ENCODE assay signal across 9 cellular contexts in genomic region chr1:39393645-39394044, GRCh38.
A peak's percentile ranks its signal among the peaks of the same experiment; 100 is the strongest.
DNase-seq lines count a peak whose midpoint lies in the region; ATAC-seq and TF ChIP-seq lines count a peak whose summit lies in the region.
"Had no signal": no experiment of that assay in that cellular context is flagged by ENCODE, and none has a peak within 500 bp of the region (broad histone marks: within the 10 kb centered on the region; RNA-seq: fewer than 3 reads in every experiment).

No MANE protein-coding gene starts in this region.

- no peaks in the 10 kb centered on the region for H3F3A ChIP-seq in PC-3 (ENCODE audit: low read length, unreplicated experiment)

- ATAC-seq in PC-3: no peak
- ATAC-seq in GM18909 (IDR thresholded peaks at IDR 0.05; ENCODE audit: poor library complexity, unreplicated experiment): no peak
- ATAC-seq: activated CD4-positive, CD25-positive, alpha-beta regulatory T cell treated with anti-CD3 and anti-CD28 coated beads, Interleukin-2, amount 50 U/mL, for 24 hours had no signal

- peaks cover 50% of the 10 kb centered on the region for H3K79me2 ChIP-seq in PC-3 (ENCODE audit: low read length)

- H3K36me3 ChIP-seq in PC-3 (ENCODE audit: low read depth, low read length): no peaks in the 10 kb centered on the region
- H3K36me3 ChIP-seq in esophagus squamous epithelium: peaks cover 0 to 23% (median 0%) of the 10 kb centered on the region in 3 donors
- peaks cover 0 to 18% (median under 1%) of the 10 kb centered on the region in 4 donors for H3K36me3 ChIP-seq in sigmoid colon

- intact Hi-C loops in activated CD4-positive, alpha-beta T cell treated with anti-CD3 and anti-CD28 coated beads, Interleukin-2, amount 10 ng/mL, durations not matched to agents 24 days and 14 days (cut with micrococcal nuclease): no loop called here
- intact Hi-C loops in PC-3 (cut with micrococcal nuclease) (loop anchor here (10.0 kb wide), 1 partner anchor 199 kb away; no protein-coding TSS in a partner anchor), esophagus squamous epithelium (cut with DNase I) (no loop called here), sigmoid colon (cut with DNase I) (no loop called here)

- H3K4me3 ChIP-seq in PC-3 (ENCODE audit: low read length): no peak overlapping the region
- H3K4me3 ChIP-seq in esophagus squamous epithelium: no peak overlapping the region
- H3K4me3 ChIP-seq in sigmoid colon: no peak overlapping the region

- peaks cover 67% of the 10 kb centered on the region for H3K4me1 ChIP-seq in PC-3 (ENCODE audit: insufficient read depth, low read length)
- peaks cover 24 to 79% (median 53%) of the 10 kb centered on the region in 3 donors for H3K4me1 ChIP-seq in esophagus squamous epithelium
- peaks cover 0 to 94% (median 78%) of the 10 kb centered on the region in 4 donors for H3K4me1 ChIP-seq in sigmoid colon

- CTCF ChIA-PET in PC-3 (lab: Charles Lee): no interaction called here

- H2AFZ ChIP-seq in PC-3 (ENCODE audit: low read length): no peak overlapping the region

- no peaks in the 10 kb centered on the region for H3K27me3 ChIP-seq in PC-3 (ENCODE audit: low read length)
- no peaks in the 10 kb centered on the region for H3K27me3 ChIP-seq in esophagus squamous epithelium
- no peaks in the 10 kb centered on the region for H3K27me3 ChIP-seq in sigmoid colon

- no peaks in the 10 kb centered on the region for H3K27me3 Mint-ChIP-seq in activated CD4-positive, alpha-beta T cell treated with anti-CD3 and anti-CD28 coated beads, Interleukin-2, amount 10 ng/mL, durations not matched to agents 24 days and 14 days

- H3K9me3 Mint-ChIP-seq in activated CD4-positive, alpha-beta T cell treated with anti-CD3 and anti-CD28 coated beads, Interleukin-2, amount 10 ng/mL, durations not matched to agents 24 days and 14 days: no peaks in the 10 kb centered on the region

- DNase-seq in activated CD4-positive, alpha-beta T cell treated with anti-CD3 and anti-CD28 coated beads, Interleukin-2, amount 10 ng/mL, durations not matched to agents 24 days and 14 days: no peak
- DNase-seq in activated CD4-positive, alpha-beta T cell treated with anti-CD3 and anti-CD28 coated beads for 1 hour: no peak
- DNase-seq in PC-3 (no peak), esophagus squamous epithelium (lab: John Stamatoyannopoulos, UW) (no peak), sigmoid colon (no peak), A172 (ENCODE audit: low spot score) (no peak), NCI-H1436 (lab: John Stamatoyannopoulos, UW) (no peak)

- peaks cover 60% of the 10 kb centered on the region for H3K4me1 Mint-ChIP-seq in activated CD4-positive, alpha-beta T cell treated with anti-CD3 and anti-CD28 coated beads, Interleukin-2, amount 10 ng/mL, durations not matched to agents 24 days and 14 days

- WGBS in esophagus squamous epithelium, 2 donors: 91% methylated on average over 11 of the region's 11 CpGs
- 95 to 97% methylated on average over 11 of the region's 11 CpGs for WGBS in sigmoid colon, 2 donors

- H4K20me1 ChIP-seq in PC-3 (ENCODE audit: low read length): no peaks in the 10 kb centered on the region

- peak overlapping the region; percentile 85 for H3K27ac Mint-ChIP-seq in activated CD4-positive, alpha-beta T cell treated with anti-CD3 and anti-CD28 coated beads, Interleukin-2, amount 10 ng/mL, durations not matched to agents 24 days and 14 days

- no peaks in the 10 kb centered on the region for H3K9me2 ChIP-seq in PC-3 (replicated peaks; ENCODE audit: low read length)

- TF ChIP-seq CTCF in PC-3 (conservative IDR thresholded peaks at IDR 0.05; ENCODE audit: low read depth, low read length): no peak
- no peak for TF ChIP-seq CTCF in esophagus squamous epithelium (IDR thresholded peaks at IDR 0.05)
- no peak for TF ChIP-seq CTCF in sigmoid colon (IDR thresholded peaks at IDR 0.05)

- TF ChIP-seq EP300 in sigmoid colon (IDR thresholded peaks at IDR 0.05): no peak

- H3K27ac ChIP-seq in PC-3 (ENCODE audit: low read length) (0 out of 2 replicates have a peak overlapping the region, but pooled peaks have one; percentile 55), esophagus squamous epithelium (peak overlapping the region in 3 of 4 donors; percentile 7 to 79 (median 68)), sigmoid colon (peak overlapping the region; percentile 69 to 84 (median 77))

- no TSS peak for BruUV-seq in PC-3 (replicated peaks; lab: Mats Ljungman, UMichigan)

- no peak overlapping the region for H3K4me3 Mint-ChIP-seq in activated CD4-positive, alpha-beta T cell treated with anti-CD3 and anti-CD28 coated beads, Interleukin-2, amount 10 ng/mL, durations not matched to agents 24 days and 14 days

- no peak overlapping the region for H3K4me2 ChIP-seq in PC-3 (ENCODE audit: low read length)

- H3K9ac ChIP-seq in PC-3 (ENCODE audit: low read length): no peak overlapping the region

- no peak for TF ChIP-seq POLR2A in esophagus squamous epithelium (IDR thresholded peaks at IDR 0.05)
- no peak for TF ChIP-seq POLR2A in sigmoid colon (IDR thresholded peaks at IDR 0.05)

- POLR2A ChIA-PET in PC-3 (lab: Charles Lee; ENCODE audit: unreplicated experiment): no interaction called here

- peaks cover 29% of the 10 kb centered on the region for H3K36me3 Mint-ChIP-seq in activated CD4-positive, alpha-beta T cell treated with anti-CD3 and anti-CD28 coated beads, Interleukin-2, amount 10 ng/mL, durations not matched to agents 24 days and 14 days (ENCODE audit: low read depth)

- H3K9me3 ChIP-seq in PC-3 (ENCODE audit: low read length): no peaks in the 10 kb centered on the region
- no peaks in the 10 kb centered on the region for H3K9me3 ChIP-seq in esophagus squamous epithelium
- H3K9me3 ChIP-seq in sigmoid colon: no peaks in the 10 kb centered on the region
